Comparison of ENCODE assay signal across 8 cellular contexts in genomic region chr2:23452853-23453420, GRCh38.
DNase-seq lines count a peak whose midpoint lies in the region; ATAC-seq, FAIRE-seq and TF ChIP-seq lines count a peak whose summit lies in the region.

No MANE protein-coding gene starts in this region.

- peak overlapping the region in 1 of 2 donors; percentile 4 for H3K27ac ChIP-seq in small intestine (ENCODE audit: low read depth in 1 of 2, low read length in 1 of 2)
- H3K27ac ChIP-seq in ascending aorta = no peak overlapping the region

- H3K27me3 ChIP-seq in small intestine (ENCODE audit: control insufficient read depth in 2 of 2, insufficient read depth in 2 of 2, low read length in 2 of 2) (no peaks in the 10 kb centered on the region), ascending aorta (no peaks in the 10 kb centered on the region)

- intact Hi-C loops in ascending aorta (cut with DNase I) = no loop called here

- ATAC-seq in GM18508 (IDR thresholded peaks at IDR 0.05; ENCODE audit: insufficient read depth, unreplicated experiment) = peak; percentile 43
- ATAC-seq in HG02623 (IDR thresholded peaks at IDR 0.05; ENCODE audit: unreplicated experiment) = peak; percentile 46

- peak; percentile 53 for DNase-seq in RPMI8226
- peak; percentile 30 for DNase-seq in fibroblast of pulmonary artery (ENCODE audit: low read depth)
- DNase-seq in small intestine = no peak
- no peak for DNase-seq in C1 segment of cervical spinal cord (lab: John Stamatoyannopoulos, UW)
- no peak for DNase-seq in ascending aorta (ENCODE audit: low spot score in 2 of 2)
- no peak for DNase-seq in foreskin fibroblast

- H3K9me3 ChIP-seq in small intestine (ENCODE audit: control insufficient read depth, low read depth) (no peaks in the 10 kb centered on the region), ascending aorta (no peaks in the 10 kb centered on the region)

- no peak for FAIRE-seq in small intestine (lab: Jason Lieb, UNC)

- no peaks in the 10 kb centered on the region for H3K36me3 ChIP-seq in small intestine (ENCODE audit: control insufficient read depth in 2 of 2, insufficient read depth in 2 of 2, low read length in 2 of 2)
- H3K36me3 ChIP-seq in ascending aorta = no peaks in the 10 kb centered on the region

- H3K4me3 ChIP-seq in fibroblast of pulmonary artery (replicated peaks; ENCODE audit: low read depth, low read length) (no peak overlapping the region), small intestine (ENCODE audit: low read depth in 1 of 2, low read length in 2 of 2) (no peak overlapping the region), ascending aorta (no peak overlapping the region), foreskin fibroblast (ENCODE audit: low read depth in 1 of 2, low read length in 2 of 2) (no peak overlapping the region)

- H3K4me1 ChIP-seq in small intestine (ENCODE audit: control insufficient read depth in 2 of 2, insufficient read depth in 1 of 2, low read depth in 1 of 2, low read length in 1 of 2) (no peaks in the 10 kb centered on the region), ascending aorta (no peaks in the 10 kb centered on the region)

- TF ChIP-seq CTCF in fibroblast of pulmonary artery (IDR thresholded peaks at IDR 0.05; ENCODE audit: low read length, missing control alignments) (no peak), ascending aorta (IDR thresholded peaks at IDR 0.05) (no peak), foreskin fibroblast (IDR thresholded peaks at IDR 0.05; ENCODE audit: low read depth, low read length) (no peak)

- WGBS in small intestine, 3 donors = 38 to 56% (median 39%) methylated on average over 9 of the region's 9 CpGs

Comparison
In these comparisons a context has a peak if more than half of its experiments do, and no peak if none do; other contexts are left out.
1. DNase-seq: peak in RPMI8226 (single experiment) and fibroblast of pulmonary artery (single experiment); none in small intestine (single experiment), C1 segment of cervical spinal cord (0 of 14), ascending aorta (0 of 2) and foreskin fibroblast (0 of 2).